ENCODE assay signal across 8 cellular contexts in the genomic region with DNA sequence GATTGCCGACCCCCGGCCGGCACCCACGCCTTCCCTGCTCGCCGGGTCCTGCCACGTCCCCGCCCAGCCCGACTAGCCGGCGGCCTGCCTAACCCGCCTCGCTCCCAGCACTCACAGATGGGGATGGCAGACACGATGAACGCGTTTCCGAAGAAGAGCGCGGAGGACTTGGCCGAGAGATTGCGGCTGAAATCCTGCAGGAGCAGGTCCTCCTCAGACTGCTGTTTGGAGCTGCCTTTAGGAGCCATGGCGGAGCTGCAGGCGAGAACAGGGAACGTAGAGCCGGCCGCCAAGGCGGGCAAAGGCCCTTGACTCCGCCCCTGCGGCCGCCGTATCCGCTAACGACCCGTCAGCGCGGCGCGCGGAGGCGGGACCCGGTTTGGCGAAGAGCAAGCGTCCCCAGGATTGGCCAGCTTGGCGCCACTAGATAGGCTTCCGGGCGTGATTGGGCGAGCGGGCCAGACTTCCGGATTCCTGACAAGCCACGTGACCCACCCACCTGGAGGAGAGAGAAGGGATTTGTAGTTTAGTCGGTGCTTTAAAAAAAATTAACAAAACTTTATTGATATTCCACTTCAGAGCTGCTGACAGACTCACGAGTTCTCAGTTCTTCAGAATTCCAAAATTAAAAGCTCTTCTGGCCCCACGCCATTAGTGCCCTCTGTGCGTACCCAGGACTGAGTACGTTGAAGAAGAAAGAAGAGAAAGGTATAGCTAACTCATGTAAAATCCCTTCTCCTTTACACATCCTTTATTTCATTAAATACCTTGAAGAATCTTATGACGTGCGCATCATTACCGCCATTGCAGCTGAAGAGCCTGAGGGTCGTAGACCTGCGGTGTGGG. TPM values are rescaled to one million over a fixed set of nuclear protein-coding genes. Genes with fewer than 3 reads are reported as not detected.
DNase-seq lines count a peak whose midpoint lies in the region; ATAC-seq, FAIRE-seq and TF ChIP-seq lines count a peak whose summit lies in the region.

Gene SSR3 (minus strand): TSS at position 276 of the 846 bp plus-strand sequence. CDS start 28 bp downstream, at position 248.

- H3K4me3 Mint-ChIP-seq in astrocyte (ENCODE audit: unreplicated experiment), result peak within 1 kb of the TSS; percentile 92

- peaks cover 25% of the 10 kb centered on the region for H3K4me1 ChIP-seq in astrocyte (ENCODE audit: insufficient read depth, low read length)
- H3K4me1 ChIP-seq in right cardiac atrium (ENCODE audit: control insufficient read depth, insufficient read depth, low read length), result peaks cover 3% of the 10 kb centered on the region
- no peaks in the 10 kb centered on the region for H3K4me1 ChIP-seq in uterus

- peak within 1 kb of the TSS; percentile 80 for H2AFZ ChIP-seq in astrocyte (ENCODE audit: low read depth, low read length)

- peak within 1 kb of the TSS; percentile 87 for H3K4me2 ChIP-seq in astrocyte (ENCODE audit: low read length)

- H3K27me3 ChIP-seq in astrocyte (ENCODE audit: insufficient read depth, low read length) (no peaks in the 10 kb centered on the region), right cardiac atrium (ENCODE audit: control insufficient read depth, insufficient read depth) (no peaks in the 10 kb centered on the region), uterus (no peaks in the 10 kb centered on the region)

- no peaks in the 10 kb centered on the region for H3K9me3 Mint-ChIP-seq in astrocyte (ENCODE audit: unreplicated experiment)

- DNase-seq in NCI-H2029 (lab: John Stamatoyannopoulos, UW) (peak; percentile 98), T-helper 22 cell (ENCODE audit: low read depth) (peak; percentile 97), astrocyte (ENCODE audit: low read depth) (peak; percentile 99), right cardiac atrium (peak; percentile 100), pulmonary artery endothelial cell (ENCODE audit: low read depth, low spot score) (peak; percentile 99), uterus (peak; percentile 99)

- H3K27me3 Mint-ChIP-seq in astrocyte (ENCODE audit: low read depth, unreplicated experiment), result no peaks in the 10 kb centered on the region

- H3K4me1 Mint-ChIP-seq in astrocyte (ENCODE audit: low read depth, unreplicated experiment), result peaks cover 24% of the 10 kb centered on the region

- H3K9me3 ChIP-seq in astrocyte (ENCODE audit: insufficient read depth, low read depth, low read length) (no peaks in the 10 kb centered on the region), right cardiac atrium (ENCODE audit: control insufficient read depth, low read length) (no peaks in the 10 kb centered on the region), uterus (no peaks in the 10 kb centered on the region)

- H3K4me3 ChIP-seq in astrocyte (ENCODE audit: insufficient read depth, low read depth, low read length) (peak within 1 kb of the TSS; percentile 95), right cardiac atrium (ENCODE audit: low read length) (peak within 1 kb of the TSS; percentile 77), uterus (peak within 1 kb of the TSS; percentile 92 to 99)

- WGBS in right cardiac atrium, result 3% methylated on average over 60 of the region's 60 CpGs

- no peak for FAIRE-seq in astrocyte (lab: Jason Lieb, UNC)

- TF ChIP-seq CTCF in astrocyte (IDR thresholded peaks at IDR 0.05; ENCODE audit: insufficient read depth, low read depth, low read length) (no peak), uterus (IDR thresholded peaks at IDR 0.05) (peak; percentile 4 to 70 (median 38))

- peak; percentile 100 for ATAC-seq in GM18505 (IDR thresholded peaks at IDR 0.05; ENCODE audit: unreplicated experiment)
- ATAC-seq in HG02973 (IDR thresholded peaks at IDR 0.05; ENCODE audit: unreplicated experiment), result peak; percentile 98
- peak; percentile 100 for ATAC-seq in right cardiac atrium

- H3K36me3 ChIP-seq in astrocyte (ENCODE audit: insufficient read depth, low read length) (peaks cover 26% of the 10 kb centered on the region), uterus (no peaks in the 10 kb centered on the region)

- peaks cover 25% of the 10 kb centered on the region for H4K20me1 ChIP-seq in astrocyte (ENCODE audit: insufficient read depth, low read length)

- intact Hi-C loops in right cardiac atrium (cut with DNase I) (loop anchor here in 3 of 4 donors (10.0 kb wide), 2 partner anchors 120 to 530 kb away; partner anchors contain the start of gene TIPARP (in 2 of the 3)), uterus (cut with DNase I; ENCODE audit: low total_unique reads) (no loop called here)

- peaks cover 22% of the 10 kb centered on the region for H3K36me3 Mint-ChIP-seq in astrocyte (ENCODE audit: low read depth, unreplicated experiment)

- peaks cover 49% of the 10 kb centered on the region for H3K79me2 ChIP-seq in astrocyte (ENCODE audit: insufficient read depth, low read length)

- peak within 1 kb of the TSS; percentile 99 for H3K9ac ChIP-seq in astrocyte (ENCODE audit: low read length)

- peak within 1 kb of the TSS; percentile 96 for H3K27ac ChIP-seq in astrocyte (ENCODE audit: low read depth, low read length)
- peak within 1 kb of the TSS; percentile 96 for H3K27ac ChIP-seq in right cardiac atrium (ENCODE audit: low read length)
- H3K27ac ChIP-seq in uterus, result peak within 1 kb of the TSS; percentile 81 to 89

- TF ChIP-seq POLR2A in GM18505 (IDR thresholded peaks at IDR 0.05; ENCODE audit: borderline replicate concordance, extremely low read depth, insufficient read depth, insufficient read length) (peak; percentile 95), uterus (IDR thresholded peaks at IDR 0.05) (peak; percentile 80 to 91)

- peak within 1 kb of the TSS; percentile 96 for H3K27ac Mint-ChIP-seq in astrocyte (ENCODE audit: unreplicated experiment)

RNA-seq across cellular contexts. Expression of gene SSR3, which starts in this region (rescaled TPM):
- 534 and 562 TPM in 2 replicates for total RNA-seq in astrocyte
- 100 to 1,000 TPM; 139 to 171 (median 144) TPM for total RNA-seq in right cardiac atrium
- 82.4 TPM for polyA plus RNA-seq in right cardiac atrium
- total RNA-seq in pulmonary artery endothelial cell, result 335 and 769 TPM in 2 replicates
- total RNA-seq in uterus, result 100 to 1,000 TPM in 3 of 4 donors, 10 to 100 TPM in 1; 96.8 to 172 (median 128) TPM

Comparison
In these comparisons a context has a peak if more than half of its experiments do, and no peak if none do; other contexts are left out.
1. Peak in every context shown above with its lines: DNase-seq, ATAC-seq, H3K4me3 ChIP-seq and H3K27ac ChIP-seq.